In genomic region chr19:18254546-18255500, GRCh38 we compare ENCODE assay signal across 9 cellular contexts. TPM values are rescaled to one million over a fixed set of nuclear protein-coding genes. Genes with fewer than 3 reads are reported as not detected.
DNase-seq lines count a peak whose midpoint lies in the region; ATAC-seq and TF ChIP-seq lines count a peak whose summit lies in the region.
"Had no signal": no experiment of that assay in that cellular context is flagged by ENCODE, and none has a peak within 500 bp of the region (broad histone marks: within the 10 kb centered on the region; RNA-seq: fewer than 3 reads in every experiment).

No MANE protein-coding gene starts in this region.

- H3K27ac Mint-ChIP-seq in Calu3 (ENCODE audit: unreplicated experiment): no peak overlapping the region
- no peak overlapping the region for H3K27ac Mint-ChIP-seq in activated T-helper 1 cell treated with anti-CD3 and anti-CD28 coated beads, Interleukin-12 subunit alpha, Interleukin-12 subunit beta, Interleukin-2, Interleukin-4 antibody, amounts not matched to agents 30 ng/mL and 10 ng/mL and 1 ng/mL, durations not matched to agents 14 hours and 24 hours and 36 hours

- peaks cover 0 to 6% (median 0%) of the 10 kb centered on the region in 9 donors for H3K36me3 ChIP-seq in heart left ventricle

- no peak overlapping the region for H3K4me3 Mint-ChIP-seq in Calu3 (ENCODE audit: low read depth, unreplicated experiment)
- no peak overlapping the region for H3K4me3 Mint-ChIP-seq in activated T-helper 1 cell treated with anti-CD3 and anti-CD28 coated beads, Interleukin-12 subunit alpha, Interleukin-12 subunit beta, Interleukin-2, Interleukin-4 antibody, amounts not matched to agents 30 ng/mL and 10 ng/mL and 1 ng/mL, durations not matched to agents 14 hours and 24 hours and 36 hours

- ATAC-seq in left colon (peak; percentile 76), heart left ventricle (no peak)

- intact Hi-C loops in Calu3 (cut with micrococcal nuclease; ENCODE audit: unreplicated experiment) (loop anchor here (5.0 kb wide), 2 partner anchors 48 to 248 kb away; partner anchors contain the start of gene ARRDC2), left colon (cut with DNase I, micrococcal nuclease) (no loop called here), heart left ventricle (cut with DNase I) (loop anchor here in 8 of 10 donors (5.0 to 10.0 kb wide), 5 partner anchors 48 to 248 kb away; partner anchors contain the start of genes ARRDC2 (in 1 of the 8) and MPV17L2 (in 1 of the 8))
- intact Hi-C loops in activated T-helper 1 cell treated with anti-CD3 and anti-CD28 coated beads, Interleukin-12 subunit alpha, Interleukin-12 subunit beta, Interleukin-2, Interleukin-4 antibody, amounts not matched to agents 30 ng/mL and 10 ng/mL and 1 ng/mL, durations not matched to agents 14 hours and 24 hours and 36 hours (cut with micrococcal nuclease): loop anchor here (5.0 kb wide), 1 partner anchor 93 kb away; no protein-coding TSS in a partner anchor

- no peak overlapping the region for H3K4me3 ChIP-seq in heart left ventricle

- peaks cover 0 to 4% (median 0%) of the 10 kb centered on the region in 12 donors for H3K9me3 ChIP-seq in heart left ventricle

- no peak overlapping the region for H3K27ac ChIP-seq in heart left ventricle
- H3K27ac ChIP-seq: KMS-11 had no signal

- CTCF ChIA-PET in Calu3 (lab: Charles Lee): interaction anchor here (0.6 to 1.6 kb wide), 5 partner anchors 14 to 74 kb away, joined by 3 to 7 read pairs (median 5); no protein-coding TSS in a partner anchor

- no peak for TF ChIP-seq POLR2A in heart left ventricle (IDR thresholded peaks at IDR 0.05)

- H3K4me1 ChIP-seq in heart left ventricle: peaks cover 0 to 10% (median 0%) of the 10 kb centered on the region in 12 donors

- peak; percentile 39 for DNase-seq in Calu3
- peak; percentile 63 for DNase-seq in HT-29 (ENCODE audit: low spot score)
- DNase-seq in RPMI8226: peak; percentile 89
- DNase-seq in left colon: peak; percentile 74 to 78
- DNase-seq in heart left ventricle: no peak
- no peak for DNase-seq in GM03348 (ENCODE audit: low spot score)
- no peak for DNase-seq in NCI-H82 (lab: John Stamatoyannopoulos, UW)
- DNase-seq in activated T-helper 1 cell treated with anti-CD3 and anti-CD28 coated beads, Interleukin-12 subunit alpha, Interleukin-12 subunit beta, Interleukin-2, Interleukin-4 antibody, amounts not matched to agents 30 ng/mL and 10 ng/mL and 1 ng/mL, durations not matched to agents 14 hours and 24 hours and 36 hours (ENCODE audit: low spot score): no peak

- TF ChIP-seq CTCF in Calu3 (IDR thresholded peaks at IDR 0.05; ENCODE audit: unreplicated experiment) (peak; percentile 21), heart left ventricle (IDR thresholded peaks at IDR 0.05) (no peak)

- no peaks in the 10 kb centered on the region for H3K36me3 Mint-ChIP-seq in Calu3 (ENCODE audit: insufficient read depth, unreplicated experiment)
- no peaks in the 10 kb centered on the region for H3K36me3 Mint-ChIP-seq in activated T-helper 1 cell treated with anti-CD3 and anti-CD28 coated beads, Interleukin-12 subunit alpha, Interleukin-12 subunit beta, Interleukin-2, Interleukin-4 antibody, amounts not matched to agents 30 ng/mL and 10 ng/mL and 1 ng/mL, durations not matched to agents 14 hours and 24 hours and 36 hours (ENCODE audit: low read depth)

- no TSS peak for BruUV-seq in Calu3 (replicated peaks; lab: Mats Ljungman, UMichigan)

- H3K9me3 Mint-ChIP-seq in Calu3 (ENCODE audit: low read depth, unreplicated experiment): no peaks in the 10 kb centered on the region
- no peaks in the 10 kb centered on the region for H3K9me3 Mint-ChIP-seq in activated T-helper 1 cell treated with anti-CD3 and anti-CD28 coated beads, Interleukin-12 subunit alpha, Interleukin-12 subunit beta, Interleukin-2, Interleukin-4 antibody, amounts not matched to agents 30 ng/mL and 10 ng/mL and 1 ng/mL, durations not matched to agents 14 hours and 24 hours and 36 hours

- 19 to 30% (median 23%) methylated on average over 15 to 23 of the region's 23 CpGs for WGBS in heart left ventricle, 4 donors

- H3K27me3 Mint-ChIP-seq in Calu3 (ENCODE audit: unreplicated experiment): no peaks in the 10 kb centered on the region
- H3K27me3 Mint-ChIP-seq in activated T-helper 1 cell treated with anti-CD3 and anti-CD28 coated beads, Interleukin-12 subunit alpha, Interleukin-12 subunit beta, Interleukin-2, Interleukin-4 antibody, amounts not matched to agents 30 ng/mL and 10 ng/mL and 1 ng/mL, durations not matched to agents 14 hours and 24 hours and 36 hours (ENCODE audit: insufficient read depth): peaks cover 16% of the 10 kb centered on the region

- H3K27me3 ChIP-seq in heart left ventricle: peaks cover 0 to 12% (median 4%) of the 10 kb centered on the region in 9 donors

- H3K4me1 Mint-ChIP-seq in Calu3 (ENCODE audit: low read depth, unreplicated experiment): peaks cover 21% of the 10 kb centered on the region
- H3K4me1 Mint-ChIP-seq in activated T-helper 1 cell treated with anti-CD3 and anti-CD28 coated beads, Interleukin-12 subunit alpha, Interleukin-12 subunit beta, Interleukin-2, Interleukin-4 antibody, amounts not matched to agents 30 ng/mL and 10 ng/mL and 1 ng/mL, durations not matched to agents 14 hours and 24 hours and 36 hours (ENCODE audit: low read depth): no peaks in the 10 kb centered on the region

RNA-seq across cellular contexts. Expression of gene IQCN, which starts 19.4 kb away (rescaled TPM):
- 1.5 and 1.6 TPM in 2 replicates for total RNA-seq in Calu3 (2022)
- 0.71 and 1.1 TPM in 2 replicates for total RNA-seq in HT-29 (2014; rRNA removed; shearing (Covaris generic))
- total RNA-seq in left colon: 1 to 10 TPM; 4.3 to 6.1 TPM
- total RNA-seq in heart left ventricle: 1 to 10 TPM in 4 of 9 donors, under 1 TPM in 5; 0.24 to 2.4 (median 0.75) TPM
- polyA plus RNA-seq in heart left ventricle: 1 to 10 TPM in 1 of 2 donors, under 1 TPM in 1; 0.28 to 2.8 TPM
- 2.8 and 3.2 TPM in 2 replicates for total RNA-seq in activated T-helper 1 cell treated with anti-CD3 and anti-CD28 coated beads, Interleukin-12 subunit alpha, Interleukin-12 subunit beta, Interleukin-2, Interleukin-4 antibody, amounts not matched to agents 30 ng/mL and 10 ng/mL and 1 ng/mL, durations not matched to agents 14 hours and 24 hours and 36 hours

RNA-seq across cellular contexts. Expression of gene JUND, which starts 26.6 kb away (rescaled TPM):
- 44.9 and 60.9 TPM in 2 replicates for total RNA-seq in Calu3 (2022)
- total RNA-seq in HT-29 (2014; rRNA removed; shearing (Covaris generic)): 379 and 438 TPM in 2 replicates
- 100 to 1,000 TPM; 361 to 374 TPM for total RNA-seq in left colon
- 100 to 1,000 TPM in 7 of 9 donors, 10 to 100 TPM in 2; 80.2 to 352 (median 137) TPM for total RNA-seq in heart left ventricle
- polyA plus RNA-seq in heart left ventricle: 100 to 1,000 TPM; 114 to 236 TPM
- 431 and 455 TPM in 2 replicates for total RNA-seq in activated T-helper 1 cell treated with anti-CD3 and anti-CD28 coated beads, Interleukin-12 subunit alpha, Interleukin-12 subunit beta, Interleukin-2, Interleukin-4 antibody, amounts not matched to agents 30 ng/mL and 10 ng/mL and 1 ng/mL, durations not matched to agents 14 hours and 24 hours and 36 hours

RNA-seq across cellular contexts. Expression of gene PDE4C, which starts 28.6 kb away (rescaled TPM):
- total RNA-seq in Calu3 (2022): 0.90 and 2.4 TPM in 2 replicates
- 3.4 TPM in 1 of 2 replicates, not detected in the other for total RNA-seq in HT-29 (2014; rRNA removed; shearing (Covaris generic))
- total RNA-seq in left colon: 1 to 10 TPM; 2.5 to 4.3 TPM
- 1 to 10 TPM in 5 of 9 donors, under 1 TPM in 3, not detected in 1; 0.16 to 3.6 (median 1.1) TPM for total RNA-seq in heart left ventricle
- 1 to 10 TPM in 1 of 2 donors, under 1 TPM in 1; 0.82 to 4.6 TPM for polyA plus RNA-seq in heart left ventricle
- total RNA-seq in activated T-helper 1 cell treated with anti-CD3 and anti-CD28 coated beads, Interleukin-12 subunit alpha, Interleukin-12 subunit beta, Interleukin-2, Interleukin-4 antibody, amounts not matched to agents 30 ng/mL and 10 ng/mL and 1 ng/mL, durations not matched to agents 14 hours and 24 hours and 36 hours: not detected in 2 replicates

RNA-seq across cellular contexts. Expression of gene RAB3A, which starts 51.0 kb away (rescaled TPM):
- total RNA-seq in Calu3 (2022): 1.9 TPM in 2 replicates
- total RNA-seq in HT-29 (2014; rRNA removed; shearing (Covaris generic)): 1.2 and 2.7 TPM in 2 replicates
- total RNA-seq in left colon: 1 to 10 TPM; 6.3 to 6.9 TPM
- 10 to 100 TPM in 8 of 9 donors, 1 to 10 TPM in 1; 6.9 to 39.2 (median 31.5) TPM for total RNA-seq in heart left ventricle
- polyA plus RNA-seq in heart left ventricle: 10 to 100 TPM; 17.2 to 20.1 TPM
- total RNA-seq in activated T-helper 1 cell treated with anti-CD3 and anti-CD28 coated beads, Interleukin-12 subunit alpha, Interleukin-12 subunit beta, Interleukin-2, Interleukin-4 antibody, amounts not matched to agents 30 ng/mL and 10 ng/mL and 1 ng/mL, durations not matched to agents 14 hours and 24 hours and 36 hours: 7.2 and 11.0 TPM in 2 replicates

Comparison
In these comparisons a context has a peak if more than half of its experiments do, and no peak if none do; other contexts are left out.
1. DNase-seq: peak in Calu3 (single experiment), HT-29 (single experiment), RPMI8226 (single experiment) and left colon (2 of 2); none in heart left ventricle (0 of 5), GM03348 (single experiment), NCI-H82 (single experiment) and activated T-helper 1 cell treated with anti-CD3 and anti-CD28 coated beads, Interleukin-12 subunit alpha, Interleukin-12 subunit beta, Interleukin-2, Interleukin-4 antibody, amounts not matched to agents 30 ng/mL and 10 ng/mL and 1 ng/mL, durations not matched to agents 14 hours and 24 hours and 36 hours (single experiment).
2. intact Hi-C loops: an anchor here in Calu3 (5.0 kb wide), heart left ventricle (5.0 to 10.0 kb wide) and activated T-helper 1 cell treated with anti-CD3 and anti-CD28 coated beads, Interleukin-12 subunit alpha, Interleukin-12 subunit beta, Interleukin-2, Interleukin-4 antibody, amounts not matched to agents 30 ng/mL and 10 ng/mL and 1 ng/mL, durations not matched to agents 14 hours and 24 hours and 36 hours (5.0 kb wide); none called in left colon.